8 cellular contexts compared by ENCODE assay signal in the genomic region with DNA sequence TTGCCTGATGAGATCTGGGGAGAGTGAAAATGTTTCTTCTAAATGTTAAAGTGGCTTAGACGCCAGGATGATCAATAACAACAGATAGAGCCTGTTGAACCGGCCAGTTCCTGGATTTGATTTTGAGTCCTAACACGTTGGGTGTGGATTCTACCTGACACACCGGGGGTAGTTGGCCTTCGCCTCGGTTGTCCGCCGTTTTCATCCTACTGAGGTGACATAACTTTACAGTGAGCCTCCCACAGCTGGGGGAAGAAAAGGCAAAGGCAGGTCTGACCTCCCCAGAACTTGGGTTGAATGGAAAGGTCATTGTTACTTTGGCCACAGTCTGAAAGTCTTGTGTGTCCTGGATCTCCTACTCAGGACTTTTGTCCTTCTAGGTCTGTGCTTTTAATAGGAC. TPM values are rescaled to one million over a fixed set of nuclear protein-coding genes. Genes with fewer than 3 reads are reported as not detected.
DNase-seq lines count a peak whose midpoint lies in the region; ATAC-seq and TF ChIP-seq lines count a peak whose summit lies in the region.

No MANE protein-coding gene starts in this region.

- no peaks in the 10 kb centered on the region for H3K9me3 ChIP-seq in SK-N-SH
- H3K9me3 ChIP-seq in suprapubic skin: no peaks in the 10 kb centered on the region

- no peak for TF ChIP-seq RAD21 in SK-N-SH (IDR thresholded peaks at IDR 0.05; ENCODE audit: low read length)

- H3K36me3 Mint-ChIP-seq in activated naive CD8-positive, alpha-beta T cell treated with anti-CD3 and anti-CD28 coated beads, Interleukin-2, amount 10 ng/mL, durations not matched to agents 7 days and 5 days: peaks cover 24% of the 10 kb centered on the region

- no peak for TF ChIP-seq CTCF in SK-N-SH (IDR thresholded peaks at IDR 0.05)
- no peak for TF ChIP-seq CTCF in kidney epithelial cell (IDR thresholded peaks at IDR 0.05; ENCODE audit: insufficient read depth, low read length, poor library complexity, severe bottlenecking)
- no peak for TF ChIP-seq CTCF in suprapubic skin (IDR thresholded peaks at IDR 0.05)

- H3K36me3 ChIP-seq in SK-N-SH (replicated peaks in 1 of 2; ENCODE audit: control insufficient read depth in 1 of 2, insufficient read depth in 2 of 2, low read length in 1 of 2): peaks cover 16 to 36% of the 10 kb centered on the region in 2 experiments
- peaks cover 1% of the 10 kb centered on the region for H3K36me3 ChIP-seq in kidney epithelial cell (ENCODE audit: control insufficient read depth, insufficient read depth, low read length)
- H3K36me3 ChIP-seq in suprapubic skin: peaks cover 28% of the 10 kb centered on the region

- no peaks in the 10 kb centered on the region for H3K9me2 ChIP-seq in SK-N-SH

- POLR2A ChIA-PET in SK-N-SH (lab: Yijun Ruan, JAX): interaction anchor here (0.8 to 1.4 kb wide), 3 partner anchors 10 to 31 kb away, joined by 3 read pairs; no protein-coding TSS in a partner anchor
- POLR2A ChIA-PET in activated naive CD8-positive, alpha-beta T cell treated with anti-CD3 and anti-CD28 coated beads, Interleukin-2, amount 10 ng/mL, durations not matched to agents 7 days and 5 days (lab: Charles Lee): interaction anchor here (1.8 to 2.0 kb wide), 2 partner anchors 15 to 31 kb away, joined by 8 to 13 read pairs; a partner anchor contains a TSS

- peaks cover 8 to 26% of the 10 kb centered on the region in 2 experiments; a peak in 3 of 4 replicates for H3K4me1 ChIP-seq in SK-N-SH (ENCODE audit: control insufficient read depth in 1 of 2, insufficient read depth in 2 of 2, low read depth in 1 of 2, low read length in 1 of 2)
- peaks cover 26% of the 10 kb centered on the region for H3K4me1 ChIP-seq in suprapubic skin

- WGBS in SK-N-SH (ENCODE audit: low lambda C conversion rate): 42% methylated on average over 8 of the region's 8 CpGs
- WGBS in suprapubic skin: 39% methylated on average over 8 of the region's 8 CpGs

- no peak for TF ChIP-seq POLR2A in suprapubic skin (IDR thresholded peaks at IDR 0.05)

- H3K4me3 Mint-ChIP-seq in activated naive CD8-positive, alpha-beta T cell treated with anti-CD3 and anti-CD28 coated beads, Interleukin-2, amount 10 ng/mL, durations not matched to agents 7 days and 5 days: peak overlapping the region; percentile 85

- no peak for ATAC-seq in SK-N-SH treated with all-trans-retinoic acid at 6 μM for 48 hours
- no peak for ATAC-seq in activated naive CD8-positive, alpha-beta T cell treated with anti-CD3 and anti-CD28 coated beads, Interleukin-2, amount 10 ng/mL, durations not matched to agents 7 days and 5 days (ENCODE audit: low read depth)

- H3K27me3 Mint-ChIP-seq in activated naive CD8-positive, alpha-beta T cell treated with anti-CD3 and anti-CD28 coated beads, Interleukin-2, amount 10 ng/mL, durations not matched to agents 7 days and 5 days: no peaks in the 10 kb centered on the region

- H3K4me1 Mint-ChIP-seq in activated naive CD8-positive, alpha-beta T cell treated with anti-CD3 and anti-CD28 coated beads, Interleukin-2, amount 10 ng/mL, durations not matched to agents 7 days and 5 days: peaks cover 21% of the 10 kb centered on the region

- H3K79me2 ChIP-seq in SK-N-SH (ENCODE audit: insufficient read depth): peaks cover 41% of the 10 kb centered on the region

- no peaks in the 10 kb centered on the region for H3K9me3 Mint-ChIP-seq in activated naive CD8-positive, alpha-beta T cell treated with anti-CD3 and anti-CD28 coated beads, Interleukin-2, amount 10 ng/mL, durations not matched to agents 7 days and 5 days

- H3K9ac ChIP-seq in SK-N-SH: peak overlapping the region; percentile 91

- H4K20me1 ChIP-seq in SK-N-SH (ENCODE audit: insufficient read depth): peaks cover 6% of the 10 kb centered on the region; the same call in 1 of the 2 replicates

- DNase-seq in SK-N-SH (no peak), kidney epithelial cell (ENCODE audit: low read depth) (no peak), suprapubic skin (ENCODE audit: low spot score in 2 of 2) (no peak), MV-4-11 (lab: John Stamatoyannopoulos, UW) (no peak), epidermal melanocyte (ENCODE audit: insufficient read length, low spot score) (no peak), NCI-H2029 (lab: John Stamatoyannopoulos, UW) (no peak)
- no peak for DNase-seq in activated naive CD8-positive, alpha-beta T cell treated with anti-CD3 and anti-CD28 coated beads, Interleukin-2, amount 10 ng/mL, durations not matched to agents 7 days and 5 days

- H3K27ac ChIP-seq in SK-N-SH (ENCODE audit: low read depth in 2 of 2, low read length in 1 of 2) (peak overlapping the region in 1 of 2 experiments; percentile 85; a peak in 1 of 4 replicates), suprapubic skin (no peak overlapping the region)

- H3K27me3 ChIP-seq in SK-N-SH (ENCODE audit: insufficient read depth) (no peaks in the 10 kb centered on the region), kidney epithelial cell (ENCODE audit: control insufficient read depth, insufficient read depth, low read length) (no peaks in the 10 kb centered on the region), suprapubic skin (no peaks in the 10 kb centered on the region)

- H3K27ac Mint-ChIP-seq in activated naive CD8-positive, alpha-beta T cell treated with anti-CD3 and anti-CD28 coated beads, Interleukin-2, amount 10 ng/mL, durations not matched to agents 7 days and 5 days: peak overlapping the region; percentile 46

- CTCF ChIA-PET in SK-N-SH (lab: Yijun Ruan, JAX): interaction anchor here (0.9 to 4.2 kb wide), 7 partner anchors 11 to 190 kb away, joined by 3 to 18 read pairs (median 4); a partner anchor contains a TSS

- peak overlapping the region; percentile 87 for H3K4me2 ChIP-seq in SK-N-SH

- H3K4me3 ChIP-seq in SK-N-SH (ENCODE audit: low read depth in 2 of 2, low read length in 1 of 2) (peak overlapping the region; percentile 74 to 96), kidney epithelial cell (ENCODE audit: low read depth, low read length) (peak overlapping the region; percentile 92), suprapubic skin (peak overlapping the region; percentile 66)

- no peak for TF ChIP-seq EP300 in SK-N-SH (IDR thresholded peaks at IDR 0.05; ENCODE audit: borderline replicate concordance in 1 of 2, low read depth in 1 of 2, low read length in 1 of 2)
- no peak for TF ChIP-seq EP300 in suprapubic skin (IDR thresholded peaks at IDR 0.05)

- H3F3A ChIP-seq in SK-N-SH (replicated peaks; ENCODE audit: insufficient read depth): peaks cover 13% of the 10 kb centered on the region

- no peak overlapping the region for H2AFZ ChIP-seq in SK-N-SH (ENCODE audit: low read depth)

TF ChIP-seq in SK-N-SH, 30 proteins besides CTCF, POLR2A, EP300 and RAD21 (continues in another document):
- TF ChIP-seq MXI1 (IDR thresholded peaks at IDR 0.05; ENCODE audit: low read depth, low read length): no peak

TF ChIP-seq in SK-N-SH treated with all-trans-retinoic acid at 6 μM for 48 hours, 23 proteins besides CTCF, POLR2A, EP300 and RAD21 (continues in another document):
- no peak for TF ChIP-seq TCF4 (CRISPR knock-in tag; IDR thresholded peaks at IDR 0.05; ENCODE audit: borderline replicate concordance)
- TF ChIP-seq, protein P1, sequence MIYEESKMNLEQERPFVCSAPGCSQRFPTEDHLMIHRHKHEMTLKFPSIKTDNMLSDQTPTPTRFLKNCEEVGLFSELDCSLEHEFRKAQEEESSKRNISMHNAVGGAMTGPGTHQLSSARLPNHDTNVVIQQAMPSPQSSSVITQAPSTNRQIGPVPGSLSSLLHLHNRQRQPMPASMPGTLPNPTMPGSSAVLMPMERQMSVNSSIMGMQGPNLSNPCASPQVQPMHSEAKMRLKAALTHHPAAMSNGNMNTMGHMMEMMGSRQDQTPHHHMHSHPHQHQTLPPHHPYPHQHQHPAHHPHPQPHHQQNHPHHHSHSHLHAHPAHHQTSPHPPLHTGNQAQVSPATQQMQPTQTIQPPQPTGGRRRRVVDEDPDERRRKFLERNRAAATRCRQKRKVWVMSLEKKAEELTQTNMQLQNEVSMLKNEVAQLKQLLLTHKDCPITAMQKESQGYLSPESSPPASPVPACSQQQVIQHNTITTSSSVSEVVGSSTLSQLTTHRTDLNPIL (CRISPR knock-in tag; IDR thresholded peaks at IDR 0.05; ENCODE audit: low read depth): no peak
- no peak for TF ChIP-seq ZNF70 (CRISPR knock-in tag; IDR thresholded peaks at IDR 0.05)
- TF ChIP-seq ZC3H10 (CRISPR knock-in tag; IDR thresholded peaks at IDR 0.05): no peak

RNA-seq across cellular contexts. Expression of a gene that starts 1.1 kb away (rescaled TPM):
- polyA plus RNA-seq in SK-N-SH (2012; rRNA removed): 75.3 and 76.2 TPM in 2 replicates
- 75.1 and 78.8 TPM in 2 replicates for polyA plus RNA-seq in SK-N-SH (2012; cell fraction: cytosol; rRNA removed)
- 61.0 and 72.1 TPM in 2 replicates for polyA plus RNA-seq in SK-N-SH (2012; cell fraction: nucleus; rRNA removed)
- total RNA-seq in activated naive CD8-positive, alpha-beta T cell treated with anti-CD3 and anti-CD28 coated beads, Interleukin-2, amount 10 ng/mL, durations not matched to agents 7 days and 5 days: 10 to 100 TPM; 67.1 to 67.3 TPM
- total RNA-seq in kidney epithelial cell (208 and 239 TPM in 2 replicates), suprapubic skin (10 to 100 TPM; 42.3 to 78.8 (median 77.7) TPM)

RNA-seq across cellular contexts. Expression of a gene that starts 30.2 kb away (rescaled TPM):
- polyA plus RNA-seq in SK-N-SH (2012; rRNA removed): 16.6 and 20.0 TPM in 2 replicates
- polyA plus RNA-seq in SK-N-SH (2012; cell fraction: cytosol; rRNA removed): 22.6 and 25.6 TPM in 2 replicates
- polyA plus RNA-seq in SK-N-SH (2012; cell fraction: nucleus; rRNA removed): 9.0 and 9.1 TPM in 2 replicates
- total RNA-seq in activated naive CD8-positive, alpha-beta T cell treated with anti-CD3 and anti-CD28 coated beads, Interleukin-2, amount 10 ng/mL, durations not matched to agents 7 days and 5 days: 10 to 100 TPM; 10.0 to 11.5 TPM
- total RNA-seq in kidney epithelial cell (6.6 and 8.5 TPM in 2 replicates), suprapubic skin (1 to 10 TPM in 2 of 4 donors, under 1 TPM in 1, not detected in 1; 0.62 to 3.6 (median 2.5) TPM)

RNA-seq across cellular contexts. Expression of a gene that starts 49.8 kb away (rescaled TPM):
- polyA plus RNA-seq in SK-N-SH (2012; rRNA removed): 0.26 and 0.29 TPM in 2 replicates
- 0.08 and 0.17 TPM in 2 replicates for polyA plus RNA-seq in SK-N-SH (2012; cell fraction: cytosol; rRNA removed)
- polyA plus RNA-seq in SK-N-SH (2012; cell fraction: nucleus; rRNA removed): 0.82 and 0.95 TPM in 2 replicates
- under 1 TPM; 0.31 to 0.39 TPM for total RNA-seq in activated naive CD8-positive, alpha-beta T cell treated with anti-CD3 and anti-CD28 coated beads, Interleukin-2, amount 10 ng/mL, durations not matched to agents 7 days and 5 days
- total RNA-seq in kidney epithelial cell (not detected in 2 replicates), suprapubic skin (not detected)
